In genomic region chr2:103183061-103183460, GRCh38 we compare ENCODE assay signal across 25 cellular contexts.
"Had no signal": no experiment of that assay in that cellular context is flagged by ENCODE, and none has a peak within 500 bp of the region (broad histone marks: within the 10 kb centered on the region; RNA-seq: fewer than 3 reads in every experiment).

No MANE protein-coding gene starts in this region.

- H3K36me3 Mint-ChIP-seq: brain, naive B cell had no signal

- H3K4me1 Mint-ChIP-seq: activated B cell treated with CpG ODN at 0.5 μM for 24 hours; activated naive CD8-positive, alpha-beta T cell treated with anti-CD3 and anti-CD28 coated beads, Interleukin-2, amount 50 U/mL, for 24 hours; naive B cell; stimulated activated naive CD8-positive, alpha-beta T cell treated with anti-CD3 and anti-CD28 coated beads, Interleukin-15, amount 100 ng/mL, for 72 hours had no signal

- H3K9me3 Mint-ChIP-seq: activated naive CD4-positive, alpha-beta T cell treated with anti-CD3 and anti-CD28 coated beads for 36 hours; stimulated activated naive CD8-positive, alpha-beta T cell treated with anti-CD3 and anti-CD28 coated beads, Interleukin-15, amount 100 ng/mL, for 72 hours had no signal

- H3K27ac ChIP-seq: colonic mucosa, gastrocnemius medialis, heart left ventricle, left ventricle myocardium inferior, pancreas, right lobe of liver, suprapubic skin, transverse colon, vagina had no signal

- H3K4me3 Mint-ChIP-seq: activated B cell treated with CpG ODN at 0.5 μM for 24 hours; activated CD8-positive, alpha-beta T cell treated with anti-CD3 and anti-CD28 coated beads for 36 hours; activated naive CD4-positive, alpha-beta T cell treated with anti-CD3 and anti-CD28 coated beads for 36 hours; activated naive CD8-positive, alpha-beta T cell treated with anti-CD3 and anti-CD28 coated beads, Interleukin-2, amount 50 U/mL, for 24 hours; activated T-cell treated with anti-CD3 and anti-CD28 coated beads, Interleukin-2, amount 50 U/mL, for 24 hours; brain; naive B cell; stimulated activated naive CD8-positive, alpha-beta T cell treated with anti-CD3 and anti-CD28 coated beads, Interleukin-15, amount 100 ng/mL, for 72 hours had no signal

- H3K27me3 ChIP-seq: colonic mucosa, gastrocnemius medialis, pancreas, right lobe of liver, suprapubic skin, transverse colon, vagina had no signal

- H3K27ac Mint-ChIP-seq: activated B cell treated with CpG ODN at 0.5 μM for 24 hours; activated CD8-positive, alpha-beta T cell treated with anti-CD3 and anti-CD28 coated beads for 36 hours; activated naive CD4-positive, alpha-beta T cell treated with anti-CD3 and anti-CD28 coated beads for 36 hours; activated naive CD8-positive, alpha-beta T cell treated with anti-CD3 and anti-CD28 coated beads, Interleukin-2, amount 50 U/mL, for 24 hours; activated T-cell treated with anti-CD3 and anti-CD28 coated beads, Interleukin-2, amount 50 U/mL, for 24 hours; brain; naive B cell; stimulated activated naive CD8-positive, alpha-beta T cell treated with anti-CD3 and anti-CD28 coated beads, Interleukin-15, amount 100 ng/mL, for 72 hours had no signal

- H3K36me3 ChIP-seq: colonic mucosa, gastrocnemius medialis, heart left ventricle, left ventricle myocardium inferior, pancreas, right lobe of liver, suprapubic skin, transverse colon, vagina had no signal

- DNase-seq: activated B cell treated with CpG ODN at 0.5 μM for 24 hours; activated CD4-positive, alpha-beta T cell treated with anti-CD3 and anti-CD28 coated beads for 4 hours; activated CD8-positive, alpha-beta T cell treated with anti-CD3 and anti-CD28 coated beads for 36 hours; activated naive CD4-positive, alpha-beta T cell treated with anti-CD3 and anti-CD28 coated beads for 36 hours; activated naive CD8-positive, alpha-beta T cell treated with anti-CD3 and anti-CD28 coated beads, Interleukin-2, amount 50 U/mL, for 24 hours; activated T-cell treated with anti-CD3 and anti-CD28 coated beads, Interleukin-2, amount 50 U/mL, for 24 hours; anterior cingulate cortex; central memory CD4-positive, alpha-beta T cell; colonic mucosa; erythroblast; gastrocnemius medialis; heart left ventricle; left ventricle myocardium inferior; mammary epithelial cell; naive B cell; pancreas; right lobe of liver; small intestine; stimulated activated CD4-positive, alpha-beta T cell treated with anti-CD3 and anti-CD28 coated beads, Interleukin-4, amount 100 ng/mL, for 1 hour; stimulated activated naive CD8-positive, alpha-beta T cell treated with anti-CD3 and anti-CD28 coated beads, Interleukin-15, amount 100 ng/mL, for 72 hours; T-helper 9 cell; transverse colon had no signal

- H3K4me3 ChIP-seq: colonic mucosa, gastrocnemius medialis, heart left ventricle, left ventricle myocardium inferior, pancreas, right lobe of liver, suprapubic skin, transverse colon, vagina had no signal

- H3K9me3 ChIP-seq: colonic mucosa, gastrocnemius medialis, pancreas, right lobe of liver, suprapubic skin, transverse colon, vagina had no signal

- H3K4me1 ChIP-seq: colonic mucosa, gastrocnemius medialis, heart left ventricle, left ventricle myocardium inferior, pancreas, right lobe of liver, suprapubic skin, transverse colon, vagina had no signal

- ATAC-seq: activated CD8-positive, alpha-beta T cell treated with anti-CD3 and anti-CD28 coated beads for 36 hours; activated naive CD8-positive, alpha-beta T cell treated with anti-CD3 and anti-CD28 coated beads, Interleukin-2, amount 50 U/mL, for 24 hours; gastrocnemius medialis; heart left ventricle; pancreas; right lobe of liver; stimulated activated naive CD8-positive, alpha-beta T cell treated with anti-CD3 and anti-CD28 coated beads, Interleukin-15, amount 100 ng/mL, for 72 hours had no signal

- H3K27me3 Mint-ChIP-seq: activated B cell treated with CpG ODN at 0.5 μM for 24 hours; activated CD8-positive, alpha-beta T cell treated with anti-CD3 and anti-CD28 coated beads for 36 hours; activated naive CD8-positive, alpha-beta T cell treated with anti-CD3 and anti-CD28 coated beads, Interleukin-2, amount 50 U/mL, for 24 hours; activated T-cell treated with anti-CD3 and anti-CD28 coated beads, Interleukin-2, amount 50 U/mL, for 24 hours; naive B cell; stimulated activated naive CD8-positive, alpha-beta T cell treated with anti-CD3 and anti-CD28 coated beads, Interleukin-15, amount 100 ng/mL, for 72 hours had no signal
